Comparison of ENCODE assay signal across 9 cellular contexts in the genomic region with DNA sequence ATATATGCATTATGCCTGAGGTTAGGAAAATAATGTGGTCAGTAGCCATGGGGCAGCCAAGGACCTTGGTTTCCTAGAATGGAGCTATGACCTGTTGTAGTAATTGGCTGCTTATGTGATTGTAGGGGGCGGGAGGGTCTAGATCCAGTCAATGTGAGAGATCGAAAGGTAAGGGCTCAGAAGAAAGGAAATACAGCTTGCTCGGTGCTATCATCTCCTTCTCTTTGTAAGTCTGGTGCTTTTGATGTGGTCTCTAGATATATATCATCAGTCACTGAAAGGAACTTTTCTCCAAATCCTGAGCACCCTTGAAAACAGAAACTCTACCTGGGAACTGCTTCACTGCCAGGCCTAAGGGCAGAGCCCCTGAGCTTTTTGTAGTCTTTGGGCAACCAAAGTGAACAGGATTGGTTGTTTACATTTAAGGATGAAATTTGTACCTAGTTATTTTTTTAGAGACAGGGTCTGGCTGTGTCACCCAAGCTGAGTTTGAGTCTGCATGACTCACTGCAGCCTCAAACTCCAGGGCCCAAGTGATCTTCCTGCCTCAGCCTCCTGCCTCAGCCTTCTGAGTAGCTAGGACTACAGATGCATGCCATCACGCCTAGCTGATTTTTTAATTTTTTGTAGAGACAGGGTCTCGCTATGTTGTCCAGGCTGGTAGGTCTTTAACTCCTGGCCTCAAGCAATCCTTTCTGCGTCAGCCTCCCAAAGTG. TPM values are rescaled to one million over a fixed set of nuclear protein-coding genes. Genes with fewer than 3 reads are reported as not detected.
DNase-seq lines count a peak whose midpoint lies in the region; ATAC-seq, FAIRE-seq and TF ChIP-seq lines count a peak whose summit lies in the region.
"Not testable (repeated sequence)": the region's sequence is repeated elsewhere in the genome, so short reads cannot be mapped to it uniquely, and the experiment has no call there.
"Had no signal": no experiment of that assay in that cellular context is flagged by ENCODE, and none has a peak within 500 bp of the region (broad histone marks: within the 10 kb centered on the region; RNA-seq: fewer than 3 reads in every experiment).

No MANE protein-coding gene starts in this region.

- not testable (repeated sequence) for H2BK20ac ChIP-seq in H1 (ENCODE audit: low read length)

- not testable (repeated sequence) for H4K8ac ChIP-seq in H1 (ENCODE audit: extremely low read depth, insufficient read depth, low read length)

- not testable (repeated sequence) for H4K20me1 ChIP-seq in H1 (replicated peaks in 1 of 2; ENCODE audit: control insufficient read depth in 1 of 2, insufficient read depth in 2 of 2, low read length in 2 of 2)

- H3K18ac ChIP-seq in H1 (ENCODE audit: extremely low read depth, low read length), result not testable (repeated sequence)

- peaks cover 0 to 15% (median 3%) of the 10 kb centered on the region in 4 experiments; a peak in 4 of 8 replicates for H3K36me3 ChIP-seq in H1 (ENCODE audit: control insufficient read depth in 2 of 4, insufficient read depth in 4 of 4, low read length in 3 of 4)

- not testable (repeated sequence) for TF ChIP-seq EP300 in H1 (IDR thresholded peaks at IDR 0.05; ENCODE audit: borderline replicate concordance in 1 of 2, low read depth in 2 of 2, low read length in 2 of 2)

- not testable (repeated sequence) for TF ChIP-seq RAD21 in H1 (IDR thresholded peaks at IDR 0.05 in 1 of 2, conservative IDR thresholded peaks at IDR 0.05 in 1 of 2; ENCODE audit: low read depth in 2 of 2, low read length in 2 of 2)

- not testable (repeated sequence) for H2BK15ac ChIP-seq in H1 (ENCODE audit: low read length)

- H3K9ac ChIP-seq in H1 (replicated peaks in 1 of 4; ENCODE audit: extremely low read depth in 1 of 4, low read depth in 3 of 4, low read length in 3 of 4), result not testable (repeated sequence)

- H2AFZ ChIP-seq in H1 (ENCODE audit: low read length), result not testable (repeated sequence)

- not testable (repeated sequence) for H3K27ac ChIP-seq in CD4-positive, alpha-beta T cell (ENCODE audit: low read depth, low read length); H1 (ENCODE audit: low read depth, low read length)

- WGBS in H1 (ENCODE audit: extremely low coverage in 1 of 2, insufficient coverage in 1 of 2, insufficient read length in 1 of 2, insufficient replicate concordance in 2 of 2, low coverage in 1 of 2, low lambda C conversion rate in 2 of 2, missing lambda C conversion rate in 1 of 2), 2 experiments, result 96% methylated on average over 5 of the region's 6 CpGs; no CpG with 5 or more reads in 1 of the 2 experiments

- H3K14ac ChIP-seq in H1 (ENCODE audit: insufficient read length), result not testable (repeated sequence)

- peak overlapping the region; percentile 40 for H3K4me3 Mint-ChIP-seq in CD4-positive, alpha-beta T cell
- H3K4me3 Mint-ChIP-seq in activated CD4-positive, alpha-beta memory T cell treated with anti-CD3 and anti-CD28 coated beads, Interleukin-2, amount 10 ng/mL, durations not matched to agents 7 days and 5 days, result not testable (repeated sequence)
- H3K4me3 Mint-ChIP-seq in activated T-helper 1 cell treated with anti-CD3 and anti-CD28 coated beads, Interleukin-12 subunit alpha, Interleukin-12 subunit beta, Interleukin-2, Interleukin-4 antibody, amounts not matched to agents 30 ng/mL and 10 ng/mL and 1 ng/mL, durations not matched to agents 14 hours and 24 hours and 36 hours, result peak overlapping the region; percentile 7
- peak overlapping the region; percentile 18 for H3K4me3 Mint-ChIP-seq in activated naive CD8-positive, alpha-beta T cell

- not testable (repeated sequence) for H3K79me1 ChIP-seq in H1 (ENCODE audit: low read depth, low read length)

- H4K5ac ChIP-seq in H1 (ENCODE audit: insufficient read length, low read depth, low read length), result not testable (repeated sequence)

- not testable (repeated sequence) for TF ChIP-seq POLR2A in H1 (IDR thresholded peaks at IDR 0.05; ENCODE audit: control extremely low read depth in 1 of 2, low read depth in 2 of 2, low read length in 2 of 2)

- H3K36me3 Mint-ChIP-seq in CD4-positive, alpha-beta T cell (ENCODE audit: low read depth), result peaks cover 34% of the 10 kb centered on the region
- peaks cover 26% of the 10 kb centered on the region for H3K36me3 Mint-ChIP-seq in activated CD4-positive, alpha-beta memory T cell treated with anti-CD3 and anti-CD28 coated beads, Interleukin-2, amount 10 ng/mL, durations not matched to agents 7 days and 5 days (ENCODE audit: low read depth)
- peaks cover 19% of the 10 kb centered on the region for H3K36me3 Mint-ChIP-seq in activated T-helper 1 cell treated with anti-CD3 and anti-CD28 coated beads, Interleukin-12 subunit alpha, Interleukin-12 subunit beta, Interleukin-2, Interleukin-4 antibody, amounts not matched to agents 30 ng/mL and 10 ng/mL and 1 ng/mL, durations not matched to agents 14 hours and 24 hours and 36 hours (ENCODE audit: low read depth)
- not testable (repeated sequence) for H3K36me3 Mint-ChIP-seq in activated naive CD8-positive, alpha-beta T cell

- DNase-seq in CD4-positive, alpha-beta T cell; H1 (ENCODE audit: low read depth in 1 of 2, low spot score in 2 of 2): not testable (repeated sequence)
- DNase-seq in activated CD4-positive, alpha-beta T cell treated with anti-CD3 and anti-CD28 coated beads for 24 hours (ENCODE audit: low read depth in 2 of 2), result peak; percentile 1 to 6
- DNase-seq in activated CD4-positive, alpha-beta memory T cell treated with anti-CD3 and anti-CD28 coated beads, Interleukin-2, amount 10 ng/mL, durations not matched to agents 7 days and 5 days, result peak; percentile 14
- peak; percentile 20 for DNase-seq in activated T-helper 1 cell treated with anti-CD3 and anti-CD28 coated beads, Interleukin-12 subunit alpha, Interleukin-12 subunit beta, Interleukin-2, Interleukin-4 antibody, amounts not matched to agents 30 ng/mL and 10 ng/mL and 1 ng/mL, durations not matched to agents 14 hours and 24 hours and 36 hours (ENCODE audit: low spot score)
- DNase-seq in stimulated activated CD8-positive, alpha-beta memory T cell treated with anti-CD3 and anti-CD28 coated beads, Interleukin-4, amount 100 ng/mL, for 48 hours, result peak; percentile 36

- H2BK5ac ChIP-seq in H1 (ENCODE audit: low read depth, low read length), result not testable (repeated sequence)

- H3K27me3 Mint-ChIP-seq in CD4-positive, alpha-beta T cell; activated CD4-positive, alpha-beta memory T cell treated with anti-CD3 and anti-CD28 coated beads, Interleukin-2, amount 10 ng/mL, durations not matched to agents 7 days and 5 days; activated T-helper 1 cell treated with anti-CD3 and anti-CD28 coated beads, Interleukin-12 subunit alpha, Interleukin-12 subunit beta, Interleukin-2, Interleukin-4 antibody, amounts not matched to agents 30 ng/mL and 10 ng/mL and 1 ng/mL, durations not matched to agents 14 hours and 24 hours and 36 hours (ENCODE audit: insufficient read depth); activated naive CD8-positive, alpha-beta T cell: not testable (repeated sequence)

- CTCF ChIA-PET in CD4-positive, alpha-beta T cell (lab: Charles Lee), result interaction anchor here (0.7 to 1.6 kb wide), 3 partner anchors 46 to 145 kb away, joined by 3 to 7 read pairs (median 5); no protein-coding TSS in a partner anchor
- CTCF ChIA-PET in activated CD4-positive, alpha-beta memory T cell treated with anti-CD3 and anti-CD28 coated beads, Interleukin-2, amount 10 ng/mL, durations not matched to agents 7 days and 5 days (lab: Charles Lee), result interaction anchor here (1.2 to 1.5 kb wide), 2 partner anchors 16 to 45 kb away, joined by 3 to 5 read pairs; no protein-coding TSS in a partner anchor
- CTCF ChIA-PET in H1 (lab: Charles Lee; ENCODE audit: partially characterized antibody), result interaction anchor here (1.1 kb wide), 1 partner anchor 45 kb away, joined by 4 read pairs; no protein-coding TSS in a partner anchor

- not testable (repeated sequence) for H3K4me3 ChIP-seq in H1 (ENCODE audit: extremely low read depth in 1 of 4, insufficient read depth in 2 of 4, low read depth in 3 of 4, low read length in 4 of 4)

- H3K56ac ChIP-seq in H1 (replicated peaks; ENCODE audit: insufficient read length, low read depth, low read length), result not testable (repeated sequence)

- ATAC-seq in CD4-positive, alpha-beta T cell (ENCODE audit: poor library complexity), result peak; percentile 94
- ATAC-seq in HG02610 (IDR thresholded peaks at IDR 0.05; ENCODE audit: unreplicated experiment), result peak; percentile 79

- H3K4me2 ChIP-seq in H1 (ENCODE audit: insufficient read depth in 1 of 2, low read depth in 2 of 2, low read length in 2 of 2), result not testable (repeated sequence)

- not testable (repeated sequence) for H3K4me1 ChIP-seq in H1 (replicated peaks in 1 of 4; ENCODE audit: control insufficient read depth in 3 of 4, insufficient read depth in 4 of 4, low read length in 3 of 4)

- not testable (repeated sequence) for H3K9me3 ChIP-seq in CD4-positive, alpha-beta T cell (ENCODE audit: control insufficient read depth, low read length); H1 (ENCODE audit: insufficient read depth in 2 of 2, low read depth in 1 of 2, low read length in 1 of 2)

- H3K27me3 ChIP-seq in CD4-positive, alpha-beta T cell (ENCODE audit: control insufficient read depth, insufficient read depth, low read length); H1 (replicated peaks in 1 of 4; ENCODE audit: control insufficient read depth in 3 of 4, extremely low read depth in 1 of 4, insufficient read depth in 3 of 4, low read length in 3 of 4): not testable (repeated sequence)

- H3K79me2 ChIP-seq in H1 (ENCODE audit: control insufficient read depth in 1 of 2, insufficient read depth in 2 of 2, low read length in 2 of 2), result peaks cover 0 to 11% of the 10 kb centered on the region in 2 experiments; a peak in 1 of 4 replicates

- peak; percentile 7 for FAIRE-seq in H1 (lab: Jason Lieb, UNC)

- TF ChIP-seq CTCF in CD4-positive, alpha-beta T cell (IDR thresholded peaks at IDR 0.05); H1 (IDR thresholded peaks at IDR 0.05; ENCODE audit: control extremely low read depth in 1 of 3, insufficient read depth in 1 of 3, low read depth in 1 of 3, low read length in 3 of 3): not testable (repeated sequence)

- not testable (repeated sequence) for H3K9me3 Mint-ChIP-seq in CD4-positive, alpha-beta T cell; activated CD4-positive, alpha-beta memory T cell treated with anti-CD3 and anti-CD28 coated beads, Interleukin-2, amount 10 ng/mL, durations not matched to agents 7 days and 5 days; activated T-helper 1 cell treated with anti-CD3 and anti-CD28 coated beads, Interleukin-12 subunit alpha, Interleukin-12 subunit beta, Interleukin-2, Interleukin-4 antibody, amounts not matched to agents 30 ng/mL and 10 ng/mL and 1 ng/mL, durations not matched to agents 14 hours and 24 hours and 36 hours; activated naive CD8-positive, alpha-beta T cell (ENCODE audit: low read depth)

- intact Hi-C loops in CD4-positive, alpha-beta T cell (cut with DNase I, micrococcal nuclease), result loop anchor here in 1 of 2 experiments (5.0 to 10.0 kb wide), 2 partner anchors 47 to 55 kb away; partner anchors contain the start of gene CXorf38
- intact Hi-C loops in activated T-helper 1 cell treated with anti-CD3 and anti-CD28 coated beads, Interleukin-12 subunit alpha, Interleukin-12 subunit beta, Interleukin-2, Interleukin-4 antibody, amounts not matched to agents 30 ng/mL and 10 ng/mL and 1 ng/mL, durations not matched to agents 14 hours and 24 hours and 36 hours (cut with micrococcal nuclease), result loop anchor here (1.0 to 10.0 kb wide), 3 partner anchors 9 to 495 kb away; partner anchors contain the start of genes ATP6AP2, MED14 and USP9X

- not testable (repeated sequence) for H3K4ac ChIP-seq in H1 (replicated peaks; ENCODE audit: insufficient read length, low read depth, low read length)

- H3K23ac ChIP-seq in H1 (ENCODE audit: insufficient read length), result not testable (repeated sequence)

- POLR2A ChIA-PET in CD4-positive, alpha-beta T cell (lab: Charles Lee), result interaction anchor here (0.6 to 1.7 kb wide), 6 partner anchors 9 to 1656 kb away, joined by 3 to 12 read pairs (median 3); partner anchors contain the start of gene ATP6AP2
- POLR2A ChIA-PET in activated CD4-positive, alpha-beta memory T cell treated with anti-CD3 and anti-CD28 coated beads, Interleukin-2, amount 10 ng/mL, durations not matched to agents 7 days and 5 days (lab: Charles Lee), result interaction anchor here (1.5 to 2.2 kb wide), 2 partner anchors 9 to 56 kb away, joined by 5 to 10 read pairs; partner anchors contain the start of gene ATP6AP2
- POLR2A ChIA-PET in H1 (lab: Charles Lee; ENCODE audit: partially characterized antibody), result not testable (repeated sequence)

- H2BK12ac ChIP-seq in H1 (ENCODE audit: low read depth, low read length), result not testable (repeated sequence)

- H2AK5ac ChIP-seq in H1 (ENCODE audit: low read depth, low read length), result not testable (repeated sequence)

- peak overlapping the region; percentile 72 for H3K27ac Mint-ChIP-seq in CD4-positive, alpha-beta T cell
- H3K27ac Mint-ChIP-seq in activated CD4-positive, alpha-beta memory T cell treated with anti-CD3 and anti-CD28 coated beads, Interleukin-2, amount 10 ng/mL, durations not matched to agents 7 days and 5 days, result peak overlapping the region; percentile 52
- peak overlapping the region; percentile 75 for H3K27ac Mint-ChIP-seq in activated T-helper 1 cell treated with anti-CD3 and anti-CD28 coated beads, Interleukin-12 subunit alpha, Interleukin-12 subunit beta, Interleukin-2, Interleukin-4 antibody, amounts not matched to agents 30 ng/mL and 10 ng/mL and 1 ng/mL, durations not matched to agents 14 hours and 24 hours and 36 hours
- H3K27ac Mint-ChIP-seq in activated naive CD8-positive, alpha-beta T cell, result peak overlapping the region; percentile 66

- H4K91ac ChIP-seq in H1 (replicated peaks; ENCODE audit: insufficient read length, low read length), result not testable (repeated sequence)

- H3K4me1 Mint-ChIP-seq in CD4-positive, alpha-beta T cell (ENCODE audit: low read depth), result peaks cover 52% of the 10 kb centered on the region
- H3K4me1 Mint-ChIP-seq in activated CD4-positive, alpha-beta memory T cell treated with anti-CD3 and anti-CD28 coated beads, Interleukin-2, amount 10 ng/mL, durations not matched to agents 7 days and 5 days, result peaks cover 31% of the 10 kb centered on the region
- peaks cover 26% of the 10 kb centered on the region for H3K4me1 Mint-ChIP-seq in activated T-helper 1 cell treated with anti-CD3 and anti-CD28 coated beads, Interleukin-12 subunit alpha, Interleukin-12 subunit beta, Interleukin-2, Interleukin-4 antibody, amounts not matched to agents 30 ng/mL and 10 ng/mL and 1 ng/mL, durations not matched to agents 14 hours and 24 hours and 36 hours (ENCODE audit: low read depth)
- H3K4me1 Mint-ChIP-seq in activated naive CD8-positive, alpha-beta T cell (ENCODE audit: low read depth), result peaks cover 40% of the 10 kb centered on the region

- H2BK120ac ChIP-seq in H1 (replicated peaks; ENCODE audit: low read depth, low read length), result not testable (repeated sequence)

- not testable (repeated sequence) for H3K23me2 ChIP-seq in H1 (ENCODE audit: low read depth, low read length)

RNA-seq across cellular contexts. Expression of gene ATP6AP2, which starts 9.0 kb away (rescaled TPM):
- 10 to 100 TPM; 73.8 to 78.7 TPM for total RNA-seq in CD4-positive, alpha-beta T cell
- total RNA-seq in activated CD4-positive, alpha-beta memory T cell treated with anti-CD3 and anti-CD28 coated beads, Interleukin-2, amount 10 ng/mL, durations not matched to agents 7 days and 5 days, result 10 to 100 TPM; 72.9 to 77.8 TPM
- 65.4 and 67.1 TPM in 2 replicates for total RNA-seq in activated T-helper 1 cell treated with anti-CD3 and anti-CD28 coated beads, Interleukin-12 subunit alpha, Interleukin-12 subunit beta, Interleukin-2, Interleukin-4 antibody, amounts not matched to agents 30 ng/mL and 10 ng/mL and 1 ng/mL, durations not matched to agents 14 hours and 24 hours and 36 hours
- total RNA-seq in H1 (2021; fragmentation: NEBNext Ultra II Directional; extraction: Animal tissue kit (Norgen Biotek cat#: 25700)), result 66.0 and 71.7 TPM in 2 replicates
- 35.1 and 86.2 TPM in 2 replicates for polyA plus RNA-seq in H1 (2011; rRNA removed)
- polyA plus RNA-seq in H1 (2011; cell fraction: cytosol; rRNA removed), result 54.2 TPM
- polyA plus RNA-seq in H1 (2011; cell fraction: nucleus; rRNA removed), result 39.5 TPM
- polyA plus RNA-seq in H1 (2012, experiment 1 of 2), result 110 to 121 TPM (median 110 TPM) in 4 replicates
- polyA plus RNA-seq in H1 (2012, experiment 2 of 2), result 10.4 TPM
- polyA plus RNA-seq in H1 (2013, experiment 1 of 2), result 86.4 TPM
- 91.1 TPM for polyA plus RNA-seq in H1 (2013, experiment 2 of 2)
- 83.6 and 119 TPM in 2 replicates for polyA minus RNA-seq in H1 (2011; rRNA and poly(A)+ RNA removed)
- polyA minus RNA-seq in H1 (2011; cell fraction: cytosol; rRNA and poly(A)+ RNA removed), result 42.6 TPM
- 43.4 TPM for polyA minus RNA-seq in H1 (2011; cell fraction: nucleus; rRNA and poly(A)+ RNA removed)

RNA-seq across cellular contexts. Expression of gene MPC1L, which starts 33.5 kb away (rescaled TPM):
- not detected for total RNA-seq in CD4-positive, alpha-beta T cell
- not detected for total RNA-seq in activated CD4-positive, alpha-beta memory T cell treated with anti-CD3 and anti-CD28 coated beads, Interleukin-2, amount 10 ng/mL, durations not matched to agents 7 days and 5 days
- total RNA-seq in activated T-helper 1 cell treated with anti-CD3 and anti-CD28 coated beads, Interleukin-12 subunit alpha, Interleukin-12 subunit beta, Interleukin-2, Interleukin-4 antibody, amounts not matched to agents 30 ng/mL and 10 ng/mL and 1 ng/mL, durations not matched to agents 14 hours and 24 hours and 36 hours, result not detected in 2 replicates
- total RNA-seq in H1 (2021; fragmentation: NEBNext Ultra II Directional; extraction: Animal tissue kit (Norgen Biotek cat#: 25700)), result not detected in 2 replicates
- polyA plus RNA-seq in H1 (2011; rRNA removed), result not detected in 2 replicates
- not detected for polyA plus RNA-seq in H1 (2011; cell fraction: cytosol; rRNA removed)
- polyA plus RNA-seq in H1 (2011; cell fraction: nucleus; rRNA removed), result not detected
- polyA plus RNA-seq in H1 (2012, experiment 1 of 2), result not detected in 4 replicates
- polyA plus RNA-seq in H1 (2012, experiment 2 of 2), result not detected
- not detected for polyA plus RNA-seq in H1 (2013, experiment 1 of 2)
- not detected for polyA plus RNA-seq in H1 (2013, experiment 2 of 2)
- polyA minus RNA-seq in H1 (2011; rRNA and poly(A)+ RNA removed), result not detected in 2 replicates
- not detected for polyA minus RNA-seq in H1 (2011; cell fraction: cytosol; rRNA and poly(A)+ RNA removed)
- not detected for polyA minus RNA-seq in H1 (2011; cell fraction: nucleus; rRNA and poly(A)+ RNA removed)
- total RNA-seq: K562 had no signal
- polyA plus RNA-seq: K562 had no signal

RNA-seq across cellular contexts. Expression of gene CXorf38, which starts 57.6 kb away (rescaled TPM):
- 10 to 100 TPM in 1 of 2 experiments, 1 to 10 TPM in 1; 9.4 to 10.4 TPM for total RNA-seq in CD4-positive, alpha-beta T cell
- total RNA-seq in activated CD4-positive, alpha-beta memory T cell treated with anti-CD3 and anti-CD28 coated beads, Interleukin-2, amount 10 ng/mL, durations not matched to agents 7 days and 5 days, result 10 to 100 TPM; 22.8 to 23.2 TPM
- total RNA-seq in activated T-helper 1 cell treated with anti-CD3 and anti-CD28 coated beads, Interleukin-12 subunit alpha, Interleukin-12 subunit beta, Interleukin-2, Interleukin-4 antibody, amounts not matched to agents 30 ng/mL and 10 ng/mL and 1 ng/mL, durations not matched to agents 14 hours and 24 hours and 36 hours, result 15.7 and 16.9 TPM in 2 replicates
- total RNA-seq in H1 (2021; fragmentation: NEBNext Ultra II Directional; extraction: Animal tissue kit (Norgen Biotek cat#: 25700)), result 6.4 and 7.2 TPM in 2 replicates
- polyA plus RNA-seq in H1 (2011; rRNA removed), result 3.6 and 3.7 TPM in 2 replicates
- 5.8 TPM for polyA plus RNA-seq in H1 (2011; cell fraction: cytosol; rRNA removed)
- 3.6 TPM for polyA plus RNA-seq in H1 (2011; cell fraction: nucleus; rRNA removed)
- polyA plus RNA-seq in H1 (2012, experiment 1 of 2), result 4.1 to 5.9 TPM (median 4.9 TPM) in 4 replicates
- polyA plus RNA-seq in H1 (2012, experiment 2 of 2), result 1.1 TPM
- 4.5 TPM for polyA plus RNA-seq in H1 (2013, experiment 1 of 2)
- polyA plus RNA-seq in H1 (2013, experiment 2 of 2), result 4.4 TPM
- polyA minus RNA-seq in H1 (2011; rRNA and poly(A)+ RNA removed), result 4.0 and 4.6 TPM in 2 replicates
- 2.6 TPM for polyA minus RNA-seq in H1 (2011; cell fraction: cytosol; rRNA and poly(A)+ RNA removed)
- polyA minus RNA-seq in H1 (2011; cell fraction: nucleus; rRNA and poly(A)+ RNA removed), result 6.0 TPM
